In genomic region chr7:19677201-19677600, GRCh38 we compare ENCODE assay signal across 9 cellular contexts. TPM values are rescaled to one million over a fixed set of nuclear protein-coding genes. Genes with fewer than 3 reads are reported as not detected.
DNase-seq lines count a peak whose midpoint lies in the region; ATAC-seq and FAIRE-seq lines count a peak whose summit lies in the region.
"Had no signal": no experiment of that assay in that cellular context is flagged by ENCODE, and none has a peak within 500 bp of the region (broad histone marks: within the 10 kb centered on the region; RNA-seq: fewer than 3 reads in every experiment).

No MANE protein-coding gene starts in this region.

- H3K27me3 ChIP-seq in small intestine (ENCODE audit: control insufficient read depth in 2 of 2, insufficient read depth in 2 of 2, low read length in 2 of 2): no peaks in the 10 kb centered on the region

- no peaks in the 10 kb centered on the region for H3K9me3 ChIP-seq in small intestine (ENCODE audit: control insufficient read depth, low read depth)

- peak; percentile 83 for ATAC-seq in GM19372 (IDR thresholded peaks at IDR 0.05; ENCODE audit: low read depth, unreplicated experiment)
- ATAC-seq in HG03060 (IDR thresholded peaks at IDR 0.05; ENCODE audit: low read depth, unreplicated experiment): peak; percentile 90
- ATAC-seq in stimulated activated memory B cell treated with anti-CD40 and anti-IgM and Interleukin-4, amounts not matched to agents 10 μg/mL and 1 μg/mL and 100 μg/mL, for 72 hours: peak; percentile 68
- no peak for ATAC-seq in T-cell (replicated peaks in 1 of 4)

- peaks cover 15% of the 10 kb centered on the region for H3K4me1 Mint-ChIP-seq in stimulated activated memory B cell treated with anti-CD40 and anti-IgM and Interleukin-4, amounts not matched to agents 10 μg/mL and 1 μg/mL and 100 μg/mL, for 72 hours
- H3K4me1 Mint-ChIP-seq in T-cell: peaks cover 0 to 4% (median 3%) of the 10 kb centered on the region in 3 donors

- no peak overlapping the region for H3K27ac ChIP-seq in small intestine (ENCODE audit: low read depth in 1 of 2, low read length in 1 of 2)
- H3K27ac ChIP-seq: parathyroid adenoma had no signal

- peak; percentile 93 for DNase-seq in NOMO-1 treated with DMSO at 0.1 percent for 48 hours (lab: John Stamatoyannopoulos, UW; ENCODE audit: unreplicated experiment)
- DNase-seq in T-cell: no peak
- no peak for DNase-seq in NCI-H82 (lab: John Stamatoyannopoulos, UW)
- DNase-seq in small intestine: no peak
- DNase-seq: islet precursor cell had no signal

- H3K36me3 Mint-ChIP-seq in stimulated activated memory B cell treated with anti-CD40 and anti-IgM and Interleukin-4, amounts not matched to agents 10 μg/mL and 1 μg/mL and 100 μg/mL, for 72 hours: no peaks in the 10 kb centered on the region
- H3K36me3 Mint-ChIP-seq in T-cell: no peaks in the 10 kb centered on the region

- POLR2A ChIA-PET in T-cell (lab: Charles Lee): no interaction called here

- 32 to 76% (median 58%) methylated on average over 3 of the region's 3 CpGs for WGBS in small intestine, 3 donors

- H3K4me1 ChIP-seq in small intestine (ENCODE audit: control insufficient read depth in 2 of 2, insufficient read depth in 1 of 2, low read depth in 1 of 2, low read length in 1 of 2): no peaks in the 10 kb centered on the region
- H3K4me1 ChIP-seq: parathyroid adenoma had no signal

- no peak overlapping the region for H3K4me3 ChIP-seq in small intestine (ENCODE audit: low read depth in 1 of 2, low read length in 2 of 2)

- CTCF ChIA-PET in T-cell (lab: Charles Lee): no interaction called here

- H3K27me3 Mint-ChIP-seq in stimulated activated memory B cell treated with anti-CD40 and anti-IgM and Interleukin-4, amounts not matched to agents 10 μg/mL and 1 μg/mL and 100 μg/mL, for 72 hours: no peaks in the 10 kb centered on the region
- H3K27me3 Mint-ChIP-seq in T-cell: no peaks in the 10 kb centered on the region

- peaks cover under 1% of the 10 kb centered on the region for H3K9me3 Mint-ChIP-seq in stimulated activated memory B cell treated with anti-CD40 and anti-IgM and Interleukin-4, amounts not matched to agents 10 μg/mL and 1 μg/mL and 100 μg/mL, for 72 hours
- peaks cover 0 to under 1% (median 0%) of the 10 kb centered on the region in 3 donors for H3K9me3 Mint-ChIP-seq in T-cell

- H3K36me3 ChIP-seq in small intestine (ENCODE audit: control insufficient read depth in 2 of 2, insufficient read depth in 2 of 2, low read length in 2 of 2): no peaks in the 10 kb centered on the region

- H3K4me3 Mint-ChIP-seq in stimulated activated memory B cell treated with anti-CD40 and anti-IgM and Interleukin-4, amounts not matched to agents 10 μg/mL and 1 μg/mL and 100 μg/mL, for 72 hours: no peak overlapping the region
- H3K4me3 Mint-ChIP-seq in T-cell: no peak overlapping the region

- FAIRE-seq in small intestine (lab: Jason Lieb, UNC): no peak

- peak overlapping the region; percentile 4 for H3K27ac Mint-ChIP-seq in stimulated activated memory B cell treated with anti-CD40 and anti-IgM and Interleukin-4, amounts not matched to agents 10 μg/mL and 1 μg/mL and 100 μg/mL, for 72 hours
- H3K27ac Mint-ChIP-seq in T-cell: no peak overlapping the region

RNA-seq across cellular contexts. Expression of gene POLR1F, which starts 31.6 kb away (rescaled TPM):
- total RNA-seq in T-cell: 10 to 100 TPM; 11.9 to 22.1 (median 12.5) TPM
- 1 to 10 TPM; 3.5 to 8.4 (median 6.5) TPM for polyA plus RNA-seq in small intestine

Comparison
In these comparisons a context has a peak if more than half of its experiments do, and no peak if none do; other contexts are left out.
1. ATAC-seq: peak in GM19372 (single experiment), HG03060 (single experiment) and stimulated activated memory B cell treated with anti-CD40 and anti-IgM and Interleukin-4, amounts not matched to agents 10 μg/mL and 1 μg/mL and 100 μg/mL, for 72 hours (single experiment); none in T-cell (0 of 4).